16 cellular contexts compared by ENCODE assay signal in genomic region chr1:51756290-51756689, GRCh38.
DNase-seq lines count a peak whose midpoint lies in the region; ATAC-seq, FAIRE-seq and TF ChIP-seq lines count a peak whose summit lies in the region.
"Had no signal": no experiment of that assay in that cellular context is flagged by ENCODE, and none has a peak within 500 bp of the region (broad histone marks: within the 10 kb centered on the region; RNA-seq: fewer than 3 reads in every experiment).

No MANE protein-coding gene starts in this region.

- H3K27me3 Mint-ChIP-seq in activated T-cell treated with anti-CD3 and anti-CD28 coated beads, Interleukin-2, amount 50 U/mL, for 24 hours: no peaks in the 10 kb centered on the region
- H3K27me3 Mint-ChIP-seq: B cell had no signal

- H3K4me2 ChIP-seq in mammary epithelial cell (ENCODE audit: insufficient read depth, low read depth, low read length) (peak overlapping the region; percentile 44), keratinocyte (ENCODE audit: control insufficient read depth, extremely low read depth, insufficient read depth, low read depth, low read length) (peak overlapping the region; percentile 2)
- H3K4me2 ChIP-seq: BLaER1 treated with 17β-estradiol and CSF1 and Interleukin-3, amounts not matched to agents 10 nM and 100 nM had no signal

- H4K20me1 ChIP-seq in mammary epithelial cell (ENCODE audit: insufficient read depth, low read length) (no peaks in the 10 kb centered on the region), keratinocyte (ENCODE audit: control insufficient read depth, extremely low read depth, insufficient read depth, low read length) (no peaks in the 10 kb centered on the region)
- H4K20me1 ChIP-seq: BLaER1 treated with 17β-estradiol and CSF1 and Interleukin-3, amounts not matched to agents 10 nM and 100 nM had no signal

- H3K79me2 ChIP-seq in mammary epithelial cell (ENCODE audit: insufficient read depth, low read length) (no peaks in the 10 kb centered on the region), keratinocyte (ENCODE audit: control insufficient read depth, insufficient read depth, low read length) (no peaks in the 10 kb centered on the region)

- WGBS in mammary epithelial cell (ENCODE audit: low coverage, missing lambda C conversion rate): 100% methylated on average over 2 of the region's 2 CpGs

- intact Hi-C loops in mammary epithelial cell (cut with micrococcal nuclease) (no loop called here), breast epithelium (cut with DNase I; ENCODE audit: low total_unique reads) (no loop called here)

- CTCF ChIA-PET in mammary epithelial cell (lab: Charles Lee; ENCODE audit: low non-redundant PET): interaction anchor here (0.6 kb wide), 1 partner anchor 562 kb away, joined by 3 read pairs; no protein-coding TSS in a partner anchor

- H3K36me3 Mint-ChIP-seq in activated T-cell treated with anti-CD3 and anti-CD28 coated beads, Interleukin-2, amount 50 U/mL, for 24 hours (ENCODE audit: low read depth): peaks cover 56% of the 10 kb centered on the region

- H3K27ac Mint-ChIP-seq in activated T-cell treated with anti-CD3 and anti-CD28 coated beads, Interleukin-2, amount 50 U/mL, for 24 hours: peak overlapping the region; percentile 70
- H3K27ac Mint-ChIP-seq: B cell; CD8-positive, alpha-beta T cell; H9 had no signal

- H3K9me3 ChIP-seq in mammary epithelial cell (replicated peaks; ENCODE audit: insufficient read depth, low read length): peaks cover 2% of the 10 kb centered on the region
- H3K9me3 ChIP-seq in breast epithelium: no peaks in the 10 kb centered on the region
- no peaks in the 10 kb centered on the region for H3K9me3 ChIP-seq in keratinocyte (ENCODE audit: control insufficient read depth, low read depth, low read length)

- in situ Hi-C loops in mammary epithelial cell (cut with MboI; ENCODE audit: low sequenced_read_pairs in 2 of 2): loop anchor here in 1 of 2 donors (10.0 kb wide), 1 partner anchor 121 kb away; no protein-coding TSS in a partner anchor

- TF ChIP-seq CTCF in mammary epithelial cell (conservative IDR thresholded peaks at IDR 0.05 in 1 of 2, IDR thresholded peaks at IDR 0.05 in 1 of 2; ENCODE audit: extremely low read depth in 1 of 2, insufficient read depth in 1 of 2, low read depth in 1 of 2, low read length in 2 of 2) (no peak), breast epithelium (IDR thresholded peaks at IDR 0.05) (no peak), keratinocyte (optimal IDR thresholded peaks at IDR 0.05 in 1 of 3, IDR thresholded peaks at IDR 0.05 in 1 of 3, conservative IDR thresholded peaks at IDR 0.05 in 1 of 3; ENCODE audit: extremely low read depth in 1 of 3, insufficient read depth in 2 of 3, low read length in 3 of 3) (no peak)

- H3K27ac ChIP-seq in mammary epithelial cell (ENCODE audit: insufficient read depth, low read depth, low read length): no peak overlapping the region
- no peak overlapping the region for H3K27ac ChIP-seq in breast epithelium
- no peak overlapping the region for H3K27ac ChIP-seq in keratinocyte (ENCODE audit: control insufficient read depth, insufficient read depth, low read length)
- H3K27ac ChIP-seq: BLaER1 treated with 17β-estradiol and CSF1 and Interleukin-3, amounts not matched to agents 10 nM and 100 nM had no signal

- H3K36me3 ChIP-seq in mammary epithelial cell (ENCODE audit: insufficient read depth, low read length) (peaks cover 2% of the 10 kb centered on the region), breast epithelium (no peaks in the 10 kb centered on the region), keratinocyte (ENCODE audit: control insufficient read depth in 2 of 2, extremely low read depth in 1 of 2, insufficient read depth in 2 of 2, low read length in 2 of 2) (no peaks in the 10 kb centered on the region)

- no peak for TF ChIP-seq POLR2A in breast epithelium (IDR thresholded peaks at IDR 0.05)

- FAIRE-seq in keratinocyte (lab: Jason Lieb, UNC): no peak
- FAIRE-seq: H1, HTR-8/SVneo had no signal

- no peak overlapping the region for H2AFZ ChIP-seq in mammary epithelial cell (ENCODE audit: low read depth, low read length)
- H2AFZ ChIP-seq in keratinocyte (ENCODE audit: control insufficient read depth, low read length): no peak overlapping the region

- dilution Hi-C loops in mammary epithelial cell (cut with HindIII; ENCODE audit: low sequenced_read_pairs) (no loop called here), keratinocyte (cut with MboI; ENCODE audit: extremely low pct_ligation_motif_present, low sequenced_read_pairs) (no loop called here)

- H3K4me1 Mint-ChIP-seq in activated T-cell treated with anti-CD3 and anti-CD28 coated beads, Interleukin-2, amount 50 U/mL, for 24 hours (ENCODE audit: low read depth): peaks cover 28% of the 10 kb centered on the region

- ATAC-seq in GM21825 (IDR thresholded peaks at IDR 0.05; ENCODE audit: unreplicated experiment): no peak
- ATAC-seq: CD8-positive, alpha-beta T cell had no signal

- H3K27me3 ChIP-seq in mammary epithelial cell (ENCODE audit: insufficient read depth, low read length) (no peaks in the 10 kb centered on the region), breast epithelium (no peaks in the 10 kb centered on the region), keratinocyte (ENCODE audit: control insufficient read depth, extremely low read depth, insufficient read depth, low read length) (no peaks in the 10 kb centered on the region)
- H3K27me3 ChIP-seq: BLaER1 treated with 17β-estradiol and CSF1 and Interleukin-3, amounts not matched to agents 10 nM and 100 nM had no signal

- H3K9me3 Mint-ChIP-seq in activated T-cell treated with anti-CD3 and anti-CD28 coated beads, Interleukin-2, amount 50 U/mL, for 24 hours: no peaks in the 10 kb centered on the region
- H3K9me3 Mint-ChIP-seq: H9 had no signal

- H3K9me1 ChIP-seq in keratinocyte (ENCODE audit: control insufficient read depth, extremely low read depth, insufficient read depth, low read length): no peaks in the 10 kb centered on the region

- no peak overlapping the region for H3K4me3 Mint-ChIP-seq in activated T-cell treated with anti-CD3 and anti-CD28 coated beads, Interleukin-2, amount 50 U/mL, for 24 hours
- H3K4me3 Mint-ChIP-seq: B cell; CD8-positive, alpha-beta T cell; H9 had no signal

- no TSS peak for BruUV-seq in mammary epithelial cell (replicated peaks; lab: Mats Ljungman, UMichigan)

- no peak for DNase-seq in activated T-cell treated with anti-CD3 and anti-CD28 coated beads, Interleukin-2, amount 50 U/mL, for 24 hours
- no peak for DNase-seq in activated T-cell treated with anti-CD3 and anti-CD28 coated beads for 4 hours
- peak; percentile 23 for DNase-seq in mammary epithelial cell
- no peak for DNase-seq in breast epithelium (ENCODE audit: low spot score in 2 of 2)
- DNase-seq in keratinocyte (ENCODE audit: low read depth, low spot score): no peak
- no peak for DNase-seq in NCI-H524 treated with DMSO at 0.1 percent for 48 hours (lab: John Stamatoyannopoulos, UW)
- DNase-seq: Calu3; CD8-positive, alpha-beta T cell; DMS79 treated with DMSO at 0.1 percent for 48 hours; GF-D8; H9 had no signal

- H3K4me3 ChIP-seq in mammary epithelial cell (replicated peaks in 1 of 3; ENCODE audit: insufficient read depth in 1 of 3, low read depth in 2 of 3, low read length in 3 of 3) (no peak overlapping the region), breast epithelium (no peak overlapping the region), keratinocyte (ENCODE audit: control insufficient read depth in 2 of 3, extremely low read depth in 1 of 3, insufficient read depth in 2 of 3, low read depth in 1 of 3, low read length in 3 of 3) (no peak overlapping the region)
- H3K4me3 ChIP-seq: BLaER1 treated with 17β-estradiol and CSF1 and Interleukin-3, amounts not matched to agents 10 nM and 100 nM had no signal

- H3K9ac ChIP-seq in mammary epithelial cell (ENCODE audit: insufficient read depth, low read length) (no peak overlapping the region), keratinocyte (ENCODE audit: control insufficient read depth, extremely low read depth, insufficient read depth, low read length) (no peak overlapping the region)
- H3K9ac ChIP-seq: BLaER1 treated with 17β-estradiol and CSF1 and Interleukin-3, amounts not matched to agents 10 nM and 100 nM had no signal

- H3K4me1 ChIP-seq in mammary epithelial cell (ENCODE audit: insufficient read depth, low read length) (peaks cover 10% of the 10 kb centered on the region), breast epithelium (no peaks in the 10 kb centered on the region), keratinocyte (ENCODE audit: control insufficient read depth, extremely low read depth, insufficient read depth, low read length) (peaks cover 40% of the 10 kb centered on the region)
- H3K4me1 ChIP-seq: BLaER1 treated with 17β-estradiol and CSF1 and Interleukin-3, amounts not matched to agents 10 nM and 100 nM had no signal
